ENCODE assay signal across 3 cellular contexts in the genomic region with DNA sequence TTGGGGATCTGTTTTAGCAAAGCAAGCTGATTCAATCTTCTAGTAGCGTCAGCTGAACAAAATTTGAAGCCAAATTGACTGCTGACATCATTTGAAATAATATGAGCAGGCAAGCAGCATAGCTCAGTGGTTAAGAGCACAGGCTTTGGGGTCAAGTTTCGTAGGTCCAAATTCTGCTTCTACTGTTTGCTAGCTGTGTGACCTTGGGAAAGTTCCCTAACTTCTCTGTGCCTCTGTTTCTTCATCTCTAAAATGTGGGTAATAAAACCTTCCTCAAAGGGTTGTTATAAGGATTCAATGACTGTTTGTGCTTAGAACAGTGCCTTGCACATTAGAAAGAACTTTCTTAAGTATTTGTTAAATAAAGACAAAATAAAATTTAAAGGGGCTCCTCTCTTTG.
A peak's percentile ranks its signal among the peaks of the same experiment; 100 is the strongest.
TF ChIP-seq lines count a peak whose summit lies in the region.

No MANE protein-coding gene starts in this region.

TF ChIP-seq in HEK293, 187 proteins besides CTCF, POLR2A, EP300 and RAD21:
- no peak for TF ChIP-seq ZIC2 (tag by site-specific recombination; IDR thresholded peaks at IDR 0.05)
- no peak for TF ChIP-seq MEIS1 (CRISPR knock-in tag; IDR thresholded peaks at IDR 0.05; ENCODE audit: borderline replicate concordance)
- peak; percentile 87 for TF ChIP-seq ZNF768 (tag by site-specific recombination; IDR thresholded peaks at IDR 0.05)

TF ChIP-seq in K562, 482 proteins besides CTCF, POLR2A, EP300 and RAD21:
- TF ChIP-seq BCOR (IDR thresholded peaks at IDR 0.05) (0 out of 2 replicates have a peak, but pooled peaks have one; percentile 17), SETDB1 (IDR thresholded peaks at IDR 0.05; ENCODE audit: low read length) (no peak), ZFP36 (IDR thresholded peaks at IDR 0.05; ENCODE audit: low read depth, low read length, partially characterized antibody) (peak; percentile 46), PPARD (CRISPR knock-in tag; IDR thresholded peaks at IDR 0.05) (no peak), FOXA1 (IDR thresholded peaks at IDR 0.05; ENCODE audit: borderline replicate concordance) (no peak), PHF20 (IDR thresholded peaks at IDR 0.05; ENCODE audit: partially characterized antibody) (no peak), RBM25 (IDR thresholded peaks at IDR 0.05; ENCODE audit: low read depth, low read length, severe bottlenecking) (peak; percentile 82)
- TF ChIP-seq, protein P1, sequence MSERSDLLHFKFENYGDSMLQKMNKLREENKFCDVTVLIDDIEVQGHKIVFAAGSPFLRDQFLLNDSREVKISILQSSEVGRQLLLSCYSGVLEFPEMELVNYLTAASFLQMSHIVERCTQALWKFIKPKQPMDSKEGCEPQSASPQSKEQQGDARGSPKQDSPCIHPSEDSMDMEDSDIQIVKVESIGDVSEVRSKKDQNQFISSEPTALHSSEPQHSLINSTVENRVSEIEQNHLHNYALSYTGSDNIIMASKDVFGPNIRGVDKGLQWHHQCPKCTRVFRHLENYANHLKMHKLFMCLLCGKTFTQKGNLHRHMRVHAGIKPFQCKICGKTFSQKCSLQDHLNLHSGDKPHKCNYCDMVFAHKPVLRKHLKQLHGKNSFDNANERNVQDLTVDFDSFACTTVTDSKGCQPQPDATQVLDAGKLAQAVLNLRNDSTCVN (CRISPR knock-in tag; IDR thresholded peaks at IDR 0.05): no peak
- TF ChIP-seq, protein P2, sequence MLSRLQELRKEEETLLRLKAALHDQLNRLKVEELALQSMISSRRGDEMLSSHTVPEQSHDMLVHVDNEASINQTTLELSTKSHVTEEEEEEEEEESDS (CRISPR knock-in tag; IDR thresholded peaks at IDR 0.05): no peak
TF ChIP-seq in K562: peak in this region for 3.

TF ChIP-seq in SK-N-SH treated with all-trans-retinoic acid at 6 μM for 48 hours, 23 proteins besides CTCF, POLR2A, EP300 and RAD21:
- no peak for TF ChIP-seq TOX (CRISPR knock-in tag; IDR thresholded peaks at IDR 0.05; ENCODE audit: borderline replicate concordance)
- no peak for TF ChIP-seq OSR1 (CRISPR knock-in tag; IDR thresholded peaks at IDR 0.05)
- no peak for TF ChIP-seq POU6F1 (CRISPR knock-in tag; IDR thresholded peaks at IDR 0.05; ENCODE audit: borderline replicate concordance, low read depth)
- TF ChIP-seq ARNTL (CRISPR knock-in tag; IDR thresholded peaks at IDR 0.05; ENCODE audit: borderline replicate concordance, low read depth): no peak
- TF ChIP-seq BACH2 (CRISPR knock-in tag; IDR thresholded peaks at IDR 0.05; ENCODE audit: borderline replicate concordance): no peak
- TF ChIP-seq ESRRG (CRISPR knock-in tag; IDR thresholded peaks at IDR 0.05): no peak
- TF ChIP-seq TSHZ2 (CRISPR knock-in tag; IDR thresholded peaks at IDR 0.05): no peak
- no peak for TF ChIP-seq ZFP3 (CRISPR knock-in tag; IDR thresholded peaks at IDR 0.05)
- no peak for TF ChIP-seq CREB5 (CRISPR knock-in tag; IDR thresholded peaks at IDR 0.05; ENCODE audit: low read depth)
- TF ChIP-seq ZC3H10 (CRISPR knock-in tag; IDR thresholded peaks at IDR 0.05): no peak
- TF ChIP-seq ZNF70 (CRISPR knock-in tag; IDR thresholded peaks at IDR 0.05): no peak
